In the genomic region with DNA sequence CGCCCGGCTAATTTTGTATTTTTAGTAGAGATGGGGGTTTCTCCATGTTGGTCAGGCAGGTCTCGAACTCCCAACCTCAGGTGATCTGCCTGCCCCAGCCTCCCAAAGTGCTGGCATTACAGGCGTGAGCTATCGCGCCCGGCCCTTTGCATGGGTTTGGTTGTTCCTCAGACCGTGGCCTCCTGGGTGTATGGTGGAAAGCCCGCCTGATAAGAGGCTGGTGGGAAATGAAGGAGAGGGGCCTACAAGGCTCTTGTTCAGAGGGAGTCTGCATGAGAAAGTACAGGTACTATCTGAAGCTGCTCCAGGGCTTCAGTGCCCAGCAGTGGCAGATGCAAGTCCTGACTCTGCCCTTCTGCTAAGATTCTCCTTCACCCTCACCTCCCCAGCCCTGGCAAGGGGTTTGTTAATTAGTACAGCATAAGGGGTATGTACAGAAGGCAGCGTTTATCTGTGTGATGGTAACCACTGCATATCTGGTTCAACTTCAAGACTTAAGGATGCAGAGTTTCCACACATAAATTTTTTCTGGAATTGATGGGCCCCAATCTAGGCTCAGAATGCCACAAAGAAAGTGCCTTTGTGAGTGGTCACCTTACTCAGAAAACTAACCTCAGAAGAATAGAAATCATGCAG, we compare ENCODE assay signal across 24 cellular contexts. TPM values are rescaled to one million over a fixed set of nuclear protein-coding genes. Genes with fewer than 3 reads are reported as not detected.
A peak's percentile ranks its signal among the peaks of the same experiment; 100 is the strongest.
DNase-seq lines count a peak whose midpoint lies in the region; ATAC-seq and TF ChIP-seq lines count a peak whose summit lies in the region.
"Had no signal": no experiment of that assay in that cellular context is flagged by ENCODE, and none has a peak within 500 bp of the region (broad histone marks: within the 10 kb centered on the region; RNA-seq: fewer than 3 reads in every experiment).

No MANE protein-coding gene starts in this region.

- H4K20me1 ChIP-seq in OCI-LY7 (ENCODE audit: insufficient read depth, low read length) = peaks cover 8% of the 10 kb centered on the region; the same call in 1 of the 2 replicates

- peak; percentile 50 for ATAC-seq in stimulated activated naive CD8-positive, alpha-beta T cell treated with anti-CD3 and anti-CD28 coated beads, Interleukin-15, Interleukin-2, amounts not matched to agents 100 U/mL and 50 U/mL, for 24 hours
- ATAC-seq: left lobe of liver had no signal

- H3K4me2 ChIP-seq in OCI-LY7 (ENCODE audit: low read length) = no peak overlapping the region
- H3K4me2 ChIP-seq: neural progenitor cell had no signal

- H2AFZ ChIP-seq in OCI-LY7 (ENCODE audit: low read length) = no peak overlapping the region
- H2AFZ ChIP-seq: neural progenitor cell had no signal

- H3K9me3 ChIP-seq in OCI-LY7 (ENCODE audit: low read length) = no peaks in the 10 kb centered on the region
- no peaks in the 10 kb centered on the region for H3K9me3 ChIP-seq in endodermal cell (ENCODE audit: control insufficient read depth, low read length)
- no peaks in the 10 kb centered on the region for H3K9me3 ChIP-seq in tibial nerve
- H3K9me3 ChIP-seq: esophagus squamous epithelium, spleen, thyroid gland had no signal

- no peaks in the 10 kb centered on the region for H3K9me2 ChIP-seq in OCI-LY7 (ENCODE audit: insufficient read depth, low read length)

- H3K79me2 ChIP-seq in OCI-LY7 (ENCODE audit: insufficient read depth, low read depth, low read length) = peaks cover 71% of the 10 kb centered on the region; the same call in 1 of the 2 replicates

- DNase-seq in activated gamma-delta T cell treated with Interleukin-2 at 50 U/mL for 16 hours = peak; percentile 1
- DNase-seq in activated gamma-delta T cell (lab: John Stamatoyannopoulos, UW) = no peak
- no peak for DNase-seq in OCI-LY7 (ENCODE audit: low spot score)
- DNase-seq in endodermal cell = peak; percentile 43
- DNase-seq in stimulated activated naive CD8-positive, alpha-beta T cell treated with anti-CD3 and anti-CD28 coated beads, Interleukin-15, Interleukin-2, amounts not matched to agents 100 U/mL and 50 U/mL, for 24 hours = peak; percentile 37
- no peak for DNase-seq in chondrocyte (ENCODE audit: low spot score)
- no peak for DNase-seq in tibial nerve (ENCODE audit: low spot score in 2 of 2)
- no peak for DNase-seq in GM13976 (ENCODE audit: low spot score)
- DNase-seq: ACHN; aorta; CD4-positive, CD25-positive, alpha-beta regulatory T cell; cerebellar nuclear complex; DMS79; effector CD8-positive, alpha-beta T cell; esophagus squamous epithelium; KBM-7; midbrain; NCI-H1092 treated with DMSO at 0.1 percent for 48 hours; NCI-H2081; spleen; T-helper 1 cell; thyroid gland had no signal

- BruUV-seq in OCI-LY7 (replicated peaks; lab: Mats Ljungman, UMichigan) = no TSS peak

- H3K27me3 ChIP-seq in endodermal cell (ENCODE audit: control insufficient read depth, insufficient read depth, low read length, poor library complexity, severe bottlenecking) = peaks cover 6% of the 10 kb centered on the region
- H3K27me3 ChIP-seq in tibial nerve = peaks cover 0 to 19% of the 10 kb centered on the region in 2 donors
- H3K27me3 ChIP-seq: neural progenitor cell, spleen, thyroid gland had no signal

- in situ Hi-C loops in GM13976 (cut with MboI; ENCODE audit: low sequenced_read_pairs, unreplicated experiment) = no loop called here

- no peak overlapping the region for H3K4me3 Mint-ChIP-seq in endodermal cell
- H3K4me3 Mint-ChIP-seq in chondrocyte (ENCODE audit: unreplicated experiment) = no peak overlapping the region
- H3K4me3 Mint-ChIP-seq: neural progenitor cell had no signal

- peak overlapping the region; percentile 5 for H3K27ac ChIP-seq in OCI-LY7 (ENCODE audit: low read depth, low read length, poor library complexity, severe bottlenecking)
- H3K27ac ChIP-seq in endodermal cell (ENCODE audit: low read depth, low read length) = no peak overlapping the region
- no peak overlapping the region for H3K27ac ChIP-seq in tibial nerve
- H3K27ac ChIP-seq: esophagus squamous epithelium, neural progenitor cell, thyroid gland had no signal

- H3K27me3 Mint-ChIP-seq in endodermal cell (ENCODE audit: insufficient read depth) (peaks cover 10% of the 10 kb centered on the region), chondrocyte (ENCODE audit: low read depth) (peaks cover 31% of the 10 kb centered on the region)

- TF ChIP-seq CTCF in OCI-LY7 (conservative IDR thresholded peaks at IDR 0.05; ENCODE audit: low read length) (no peak), endodermal cell (conservative IDR thresholded peaks at IDR 0.05) (no peak), chondrocyte (IDR thresholded peaks at IDR 0.05) (no peak), tibial nerve (IDR thresholded peaks at IDR 0.05) (no peak), GM13976 (IDR thresholded peaks at IDR 0.05; ENCODE audit: borderline replicate concordance, control extremely low read depth, extremely low read depth, insufficient read depth, missing control alignments) (no peak)

- WGBS in endodermal cell (ENCODE audit: insufficient coverage in 1 of 2, insufficient read length in 1 of 2), 2 experiments = 90 to 96% methylated on average over 6 to 10 of the region's 10 CpGs
- whole genome bisulfite sequencing in tibial nerve, 2 donors = 91 to 94% methylated on average over 10 of the region's 10 CpGs

- H3K36me3 ChIP-seq in OCI-LY7 (ENCODE audit: insufficient read depth, low read length) = peaks cover 73% of the 10 kb centered on the region
- H3K36me3 ChIP-seq in endodermal cell (ENCODE audit: control insufficient read depth, insufficient read depth, low read length) = no peaks in the 10 kb centered on the region
- no peaks in the 10 kb centered on the region for H3K36me3 ChIP-seq in tibial nerve
- H3K36me3 ChIP-seq: esophagus squamous epithelium, neural progenitor cell, thyroid gland had no signal

- CTCF ChIA-PET in OCI-LY7 (lab: Charles Lee; ENCODE audit: unreplicated experiment) = no interaction called here

- POLR2A ChIA-PET in OCI-LY7 (lab: Charles Lee) = no interaction called here

- H3K27ac Mint-ChIP-seq in endodermal cell = no peak overlapping the region
- no peak overlapping the region for H3K27ac Mint-ChIP-seq in chondrocyte (ENCODE audit: unreplicated experiment)

- no peak overlapping the region for H3K4me3 ChIP-seq in OCI-LY7 (ENCODE audit: low read depth, low read length, poor library complexity, severe bottlenecking)
- H3K4me3 ChIP-seq in endodermal cell (ENCODE audit: low read length) = no peak overlapping the region
- no peak overlapping the region for H3K4me3 ChIP-seq in tibial nerve
- H3K4me3 ChIP-seq: esophagus squamous epithelium, neural progenitor cell, spleen, thyroid gland had no signal

- H3K4me1 ChIP-seq in OCI-LY7 (ENCODE audit: insufficient read depth, low read length, poor library complexity, severe bottlenecking) (peaks cover 56% of the 10 kb centered on the region), endodermal cell (ENCODE audit: control insufficient read depth, insufficient read depth, low read length) (no peaks in the 10 kb centered on the region), tibial nerve (no peaks in the 10 kb centered on the region)
- H3K4me1 ChIP-seq: esophagus squamous epithelium, thyroid gland had no signal

- H3K36me3 Mint-ChIP-seq in endodermal cell (ENCODE audit: low read depth) = no peaks in the 10 kb centered on the region
- H3K36me3 Mint-ChIP-seq in chondrocyte (ENCODE audit: low read depth) = no peaks in the 10 kb centered on the region
- H3K36me3 Mint-ChIP-seq: neural progenitor cell had no signal

- intact Hi-C loops in OCI-LY7 (cut with micrococcal nuclease; ENCODE audit: unreplicated experiment) = no loop called here

- no peak for TF ChIP-seq EP300 in tibial nerve (IDR thresholded peaks at IDR 0.05)

- H3K4me1 Mint-ChIP-seq in endodermal cell (peaks cover 11% of the 10 kb centered on the region), chondrocyte (ENCODE audit: low read depth) (peaks cover 14% of the 10 kb centered on the region)

- no peak for TF ChIP-seq POLR2A in tibial nerve (IDR thresholded peaks at IDR 0.05)

- no peaks in the 10 kb centered on the region for H3K9me3 Mint-ChIP-seq in endodermal cell
- peaks cover 4% of the 10 kb centered on the region for H3K9me3 Mint-ChIP-seq in chondrocyte (ENCODE audit: low read depth)
- H3K9me3 Mint-ChIP-seq: neural progenitor cell had no signal

- no peak overlapping the region for H3K9ac ChIP-seq in endodermal cell (ENCODE audit: extremely low read depth, low read length, poor library complexity, severe bottlenecking)
- H3K9ac ChIP-seq: neural progenitor cell had no signal

RNA-seq across cellular contexts. Expression of a gene that starts 24.2 kb away (rescaled TPM):
- 0.25 and 0.31 TPM in 2 replicates for total RNA-seq in OCI-LY7 (2014; rRNA removed; shearing (Covaris generic))
- total RNA-seq in OCI-LY7 (2022) (not detected in 2 replicates), endodermal cell (10 to 100 TPM; 54.6 to 73.9 TPM), chondrocyte (0.46 to 0.68 TPM in 2 of 3 replicates, not detected in the other), tibial nerve (under 1 TPM in 3 of 4 donors, not detected in 1; 0.21 to 0.39 (median 0.30) TPM)
- polyA plus RNA-seq in endodermal cell (2013, experiment 1 of 2) = 6.1 TPM
- 4.4 TPM for polyA plus RNA-seq in endodermal cell (2013, experiment 2 of 2)
- total RNA-seq: CD4-positive, CD25-positive, alpha-beta regulatory T cell had no signal
- polyA plus RNA-seq: CD4-positive, CD25-positive, alpha-beta regulatory T cell had no signal

RNA-seq across cellular contexts. Expression of a gene that starts 31.6 kb away (rescaled TPM):
- 77.3 and 89.9 TPM in 2 replicates for total RNA-seq in OCI-LY7 (2014; rRNA removed; shearing (Covaris generic))
- 55.4 and 59.4 TPM in 2 replicates for total RNA-seq in OCI-LY7 (2022)
- total RNA-seq in endodermal cell = 10 to 100 TPM; 42.6 to 57.0 TPM
- 57.8 TPM for polyA plus RNA-seq in endodermal cell (2013, experiment 1 of 2)
- polyA plus RNA-seq in endodermal cell (2013, experiment 2 of 2) = 57.7 TPM
- total RNA-seq in chondrocyte = 45.3 to 48.5 TPM (median 46.5 TPM) in 3 replicates
- 10 to 100 TPM; 29.8 to 65.3 (median 43.5) TPM for total RNA-seq in tibial nerve

Comparison
In these comparisons a context has a peak if more than half of its experiments do, and no peak if none do; other contexts are left out.
1. DNase-seq: peak in activated gamma-delta T cell treated with Interleukin-2 at 50 U/mL for 16 hours (single experiment), endodermal cell (single experiment) and stimulated activated naive CD8-positive, alpha-beta T cell treated with anti-CD3 and anti-CD28 coated beads, Interleukin-15, Interleukin-2, amounts not matched to agents 100 U/mL and 50 U/mL, for 24 hours (single experiment); none in activated gamma-delta T cell (single experiment), OCI-LY7 (single experiment), chondrocyte (single experiment), tibial nerve (0 of 2) and GM13976 (single experiment).
2. RNA of a gene that starts 24.2 kb away (total RNA-seq): 54.6 to 73.9 TPM in endodermal cell; 0.21 to 0.39 TPM in tibial nerve, 0.25 to 0.31 TPM in OCI-LY7 and 0.46 to 0.68 TPM in chondrocyte; every median in the first group is over 10 times any median in the second.